27 cellular contexts compared by ENCODE assay signal in genomic region chr11:72657356-72657755, GRCh38. TPM values are rescaled to one million over a fixed set of nuclear protein-coding genes. Genes with fewer than 3 reads are reported as not detected.
"Had no signal": no experiment of that assay in that cellular context is flagged by ENCODE, and none has a peak within 500 bp of the region (broad histone marks: within the 10 kb centered on the region; RNA-seq: fewer than 3 reads in every experiment).

No MANE protein-coding gene starts in this region.

- H3K4me1 ChIP-seq: SJCRH30 had no signal

- H3K27ac Mint-ChIP-seq: activated naive CD4-positive, alpha-beta T cell treated with anti-CD3 and anti-CD28 coated beads for 36 hours; activated naive CD8-positive, alpha-beta T cell; activated T-helper 17 cell treated with anti-CD3 and anti-CD28 coated beads, Interleukin-2, amount 50 U/mL, for 72 hours; T-helper 17 cell; WTC11 had no signal

- H3K9me3 Mint-ChIP-seq: activated naive CD4-positive, alpha-beta T cell treated with anti-CD3 and anti-CD28 coated beads for 36 hours; activated T-helper 17 cell treated with anti-CD3 and anti-CD28 coated beads, Interleukin-2, amount 50 U/mL, for 72 hours; WTC11 had no signal

- H3K4me2 ChIP-seq: KMS-11 had no signal

- H3K9ac ChIP-seq: KMS-11 had no signal

- H3K4me3 Mint-ChIP-seq: activated naive CD4-positive, alpha-beta T cell treated with anti-CD3 and anti-CD28 coated beads for 36 hours; activated naive CD8-positive, alpha-beta T cell; activated T-helper 17 cell treated with anti-CD3 and anti-CD28 coated beads, Interleukin-2, amount 50 U/mL, for 72 hours; T-helper 17 cell; WTC11 had no signal

- H3K27me3 ChIP-seq: brain microvascular endothelial cell, cardiac muscle cell, SJCRH30 had no signal

- H3K4me1 Mint-ChIP-seq: activated T-helper 17 cell treated with anti-CD3 and anti-CD28 coated beads, Interleukin-2, amount 50 U/mL, for 72 hours had no signal

- H3K27ac ChIP-seq: brain microvascular endothelial cell, cardiac muscle cell, KMS-11, SJCRH30 had no signal

- DNase-seq: activated CD4-positive, alpha-beta T cell treated with anti-CD3 and anti-CD28 coated beads for 48 hours; activated CD4-positive, alpha-beta T cell treated with anti-CD3 and anti-CD28 coated beads, Interleukin-2, amount 50 U/mL, for 4 hours; activated CD4-positive, CD25-positive, alpha-beta regulatory T cell treated with anti-CD3 and anti-CD28 coated beads, Interleukin-2, amount 50 U/mL, for 72 hours; activated CD8-positive, alpha-beta memory T cell treated with anti-CD3 and anti-CD28 coated beads for 24 hours; activated gamma-delta T cell; activated naive CD4-positive, alpha-beta T cell treated with anti-CD3 and anti-CD28 coated beads for 36 hours; activated T-cell treated with anti-CD3 and anti-CD28 coated beads, Interleukin-2, amount 50 U/mL, for 48 hours; amygdala; brain microvascular endothelial cell; NCI-H1092; NCI-H1694; NCI-H2029; NCI-H2107; NCI-H510A treated with DMSO at 0.1 percent for 48 hours; NK-92 treated with Interleukin-12 subunit alpha and Interleukin-12 subunit beta, amount 100 ng/mL, for 24 hours; OCI-M1; RPMI8226; SJCRH30; T-helper 17 cell; T-helper 9 cell had no signal

- H3K4me3 ChIP-seq: cardiac muscle cell, SJCRH30 had no signal

- H3K9me3 ChIP-seq: SJCRH30 had no signal

- H3K36me3 Mint-ChIP-seq: activated naive CD8-positive, alpha-beta T cell; WTC11 had no signal

- ATAC-seq: activated T-helper 17 cell treated with anti-CD3 and anti-CD28 coated beads, Interleukin-2, amount 50 U/mL, for 72 hours; Panc1; Right ventricle myocardium inferior; T-helper 17 cell; WTC11 had no signal

- H3K36me3 ChIP-seq: brain microvascular endothelial cell, cardiac muscle cell, SJCRH30 had no signal

RNA-seq across cellular contexts. Expression of gene PDE2A, which starts 16.9 kb away (rescaled TPM):
- polyA plus RNA-seq: cardiac muscle cell had no signal
